ENCODE assay signal across 37 cellular contexts in genomic region chr17:63413128-63413527, GRCh38.
"Had no signal": no experiment of that assay in that cellular context is flagged by ENCODE, and none has a peak within 500 bp of the region (broad histone marks: within the 10 kb centered on the region; RNA-seq: fewer than 3 reads in every experiment).

No MANE protein-coding gene starts in this region.

- ATAC-seq: activated naive CD4-positive, alpha-beta T cell treated with anti-CD3 and anti-CD28 coated beads, Interleukin-2, amount 50 U/mL, for 72 hours; activated naive CD8-positive, alpha-beta T cell treated with anti-CD3 and anti-CD28 coated beads, Interleukin-2, amount 50 U/mL, for 24 hours; activated T-cell treated with anti-CD3 and anti-CD28 coated beads, Interleukin-2, amount 50 U/mL, for 4 hours; activated T-cell treated with anti-CD3 and anti-CD28 coated beads, Interleukin-2, amount 50 U/mL, for 72 hours; activated T-helper 17 cell treated with anti-CD3 and anti-CD28 coated beads, Interleukin-2, amount 50 U/mL, for 72 hours; body of pancreas had no signal

- H3K36me3 ChIP-seq: breast epithelium had no signal

- H3K4me3 ChIP-seq: adrenal gland, ascending aorta, body of pancreas, breast epithelium, cardiac muscle cell had no signal

- H3K27ac Mint-ChIP-seq: activated naive CD4-positive, alpha-beta T cell treated with anti-CD3 and anti-CD28 coated beads for 36 hours; activated naive CD4-positive, alpha-beta T cell treated with anti-CD3 and anti-CD28 coated beads, Interleukin-2, amount 10 ng/mL, durations not matched to agents 7 days and 5 days; activated naive CD4-positive, alpha-beta T cell treated with anti-CD3 and anti-CD28 coated beads, Interleukin-2, amount 50 U/mL, for 24 hours; activated naive CD4-positive, alpha-beta T cell treated with anti-CD3 and anti-CD28 coated beads, Interleukin-2, amount 50 U/mL, for 72 hours; activated naive CD8-positive, alpha-beta T cell; activated naive CD8-positive, alpha-beta T cell treated with anti-CD3 and anti-CD28 coated beads for 36 hours; activated naive CD8-positive, alpha-beta T cell treated with anti-CD3 and anti-CD28 coated beads, Interleukin-2, amount 10 ng/mL, durations not matched to agents 7 days and 5 days; activated naive CD8-positive, alpha-beta T cell treated with anti-CD3 and anti-CD28 coated beads, Interleukin-2, amount 50 U/mL, for 24 hours; activated T-cell treated with anti-CD3 and anti-CD28 coated beads, Interleukin-2, amount 50 U/mL, for 24 hours; activated T-cell treated with anti-CD3 and anti-CD28 coated beads, Interleukin-2, amount 50 U/mL, for 72 hours; activated T-helper 1 cell treated with anti-CD3 and anti-CD28 coated beads, Interleukin-12 subunit alpha, Interleukin-12 subunit beta, Interleukin-2, Interleukin-4 antibody, amounts not matched to agents 30 ng/mL and 10 ng/mL and 1 ng/mL, durations not matched to agents 14 hours and 24 hours and 36 hours; activated T-helper 17 cell treated with anti-CD3 and anti-CD28 coated beads, Interleukin-2, amount 50 U/mL, for 72 hours; activated T-helper 2 cell treated with anti-CD3 and anti-CD28 coated beads, Interferon-gamma antibody, Interleukin-2, Interleukin-4, amounts not matched to agents 10 μg/mL and 5 μg/mL and 100 μg/mL, durations not matched to agents 14 hours and 24 hours and 36 hours had no signal

- H3K4me1 Mint-ChIP-seq: activated naive CD4-positive, alpha-beta T cell treated with anti-CD3 and anti-CD28 coated beads, Interleukin-2, amount 50 U/mL, for 24 hours; activated naive CD8-positive, alpha-beta T cell treated with anti-CD3 and anti-CD28 coated beads for 36 hours; activated naive CD8-positive, alpha-beta T cell treated with anti-CD3 and anti-CD28 coated beads, Interleukin-2, amount 10 ng/mL, durations not matched to agents 7 days and 5 days; activated naive CD8-positive, alpha-beta T cell treated with anti-CD3 and anti-CD28 coated beads, Interleukin-2, amount 50 U/mL, for 24 hours; activated T-helper 17 cell treated with anti-CD3 and anti-CD28 coated beads, Interleukin-2, amount 50 U/mL, for 72 hours; brain; central memory CD8-positive, alpha-beta T cell had no signal

- H3K9me3 Mint-ChIP-seq: activated naive CD4-positive, alpha-beta T cell treated with anti-CD3 and anti-CD28 coated beads for 36 hours; activated naive CD4-positive, alpha-beta T cell treated with anti-CD3 and anti-CD28 coated beads, Interleukin-2, amount 10 ng/mL, durations not matched to agents 7 days and 5 days; activated naive CD4-positive, alpha-beta T cell treated with anti-CD3 and anti-CD28 coated beads, Interleukin-2, amount 50 U/mL, for 24 hours; activated naive CD4-positive, alpha-beta T cell treated with anti-CD3 and anti-CD28 coated beads, Interleukin-2, amount 50 U/mL, for 72 hours; activated naive CD8-positive, alpha-beta T cell treated with anti-CD3 and anti-CD28 coated beads for 36 hours; activated naive CD8-positive, alpha-beta T cell treated with anti-CD3 and anti-CD28 coated beads, Interleukin-2, amount 10 ng/mL, durations not matched to agents 7 days and 5 days; activated naive CD8-positive, alpha-beta T cell treated with anti-CD3 and anti-CD28 coated beads, Interleukin-2, amount 50 U/mL, for 24 hours; activated T-cell treated with anti-CD3 and anti-CD28 coated beads, Interleukin-2, amount 50 U/mL, for 24 hours; activated T-cell treated with anti-CD3 and anti-CD28 coated beads, Interleukin-2, amount 50 U/mL, for 4 hours; activated T-cell treated with anti-CD3 and anti-CD28 coated beads, Interleukin-2, amount 50 U/mL, for 72 hours; activated T-helper 1 cell treated with anti-CD3 and anti-CD28 coated beads, Interleukin-12 subunit alpha, Interleukin-12 subunit beta, Interleukin-2, Interleukin-4 antibody, amounts not matched to agents 30 ng/mL and 10 ng/mL and 1 ng/mL, durations not matched to agents 14 hours and 24 hours and 36 hours; activated T-helper 17 cell treated with anti-CD3 and anti-CD28 coated beads, Interleukin-2, amount 50 U/mL, for 72 hours; activated T-helper 2 cell treated with anti-CD3 and anti-CD28 coated beads, Interferon-gamma antibody, Interleukin-2, Interleukin-4, amounts not matched to agents 10 μg/mL and 5 μg/mL and 100 μg/mL, durations not matched to agents 14 hours and 24 hours and 36 hours; brain; central memory CD8-positive, alpha-beta T cell had no signal

- H3K27ac ChIP-seq: adrenal gland, ascending aorta, body of pancreas, brain microvascular endothelial cell, breast epithelium, cardiac muscle cell had no signal

- H3K4me3 Mint-ChIP-seq: activated naive CD4-positive, alpha-beta T cell treated with anti-CD3 and anti-CD28 coated beads for 36 hours; activated naive CD4-positive, alpha-beta T cell treated with anti-CD3 and anti-CD28 coated beads, Interleukin-2, amount 10 ng/mL, durations not matched to agents 7 days and 5 days; activated naive CD4-positive, alpha-beta T cell treated with anti-CD3 and anti-CD28 coated beads, Interleukin-2, amount 50 U/mL, for 24 hours; activated naive CD8-positive, alpha-beta T cell; activated naive CD8-positive, alpha-beta T cell treated with anti-CD3 and anti-CD28 coated beads for 36 hours; activated naive CD8-positive, alpha-beta T cell treated with anti-CD3 and anti-CD28 coated beads, Interleukin-2, amount 10 ng/mL, durations not matched to agents 7 days and 5 days; activated naive CD8-positive, alpha-beta T cell treated with anti-CD3 and anti-CD28 coated beads, Interleukin-2, amount 50 U/mL, for 24 hours; activated T-cell treated with anti-CD3 and anti-CD28 coated beads, Interleukin-2, amount 50 U/mL, for 24 hours; activated T-cell treated with anti-CD3 and anti-CD28 coated beads, Interleukin-2, amount 50 U/mL, for 4 hours; activated T-cell treated with anti-CD3 and anti-CD28 coated beads, Interleukin-2, amount 50 U/mL, for 72 hours; activated T-helper 1 cell treated with anti-CD3 and anti-CD28 coated beads, Interleukin-12 subunit alpha, Interleukin-12 subunit beta, Interleukin-2, Interleukin-4 antibody, amounts not matched to agents 30 ng/mL and 10 ng/mL and 1 ng/mL, durations not matched to agents 14 hours and 24 hours and 36 hours; activated T-helper 17 cell treated with anti-CD3 and anti-CD28 coated beads, Interleukin-2, amount 50 U/mL, for 72 hours; brain; central memory CD8-positive, alpha-beta T cell had no signal

- H3K27me3 ChIP-seq: adrenal gland, ascending aorta, body of pancreas, brain microvascular endothelial cell, breast epithelium, cardiac muscle cell had no signal

- DNase-seq: activated effector memory CD4-positive, alpha-beta T cell treated with anti-CD3 and anti-CD28 coated beads, Interleukin-2, amount 50 U/mL, for 16 hours; activated effector memory CD4-positive, alpha-beta T cell treated with Interleukin-2 at 50 U/mL for 16 hours; activated gamma-delta T cell; activated gamma-delta T cell treated with Interleukin-2 at 50 U/mL for 16 hours; activated naive CD4-positive, alpha-beta T cell; activated naive CD4-positive, alpha-beta T cell treated with anti-CD3 and anti-CD28 coated beads for 36 hours; activated naive CD4-positive, alpha-beta T cell treated with anti-CD3 and anti-CD28 coated beads, Interleukin-2, amount 10 ng/mL, durations not matched to agents 7 days and 5 days; activated naive CD4-positive, alpha-beta T cell treated with anti-CD3 and anti-CD28 coated beads, Interleukin-2, amount 50 U/mL, for 16 hours; activated naive CD4-positive, alpha-beta T cell treated with Interleukin-2 at 50 U/mL for 16 hours; activated naive CD8-positive, alpha-beta T cell treated with anti-CD3 and anti-CD28 coated beads for 36 hours; activated naive CD8-positive, alpha-beta T cell treated with anti-CD3 and anti-CD28 coated beads, Interleukin-2, amount 10 ng/mL, durations not matched to agents 7 days and 5 days; activated naive CD8-positive, alpha-beta T cell treated with anti-CD3 and anti-CD28 coated beads, Interleukin-2, amount 50 U/mL, for 24 hours; activated T-cell treated with anti-CD3 and anti-CD28 coated beads, Interleukin-2, amount 50 U/mL, for 1 hour; activated T-cell treated with anti-CD3 and anti-CD28 coated beads, Interleukin-2, amount 50 U/mL, for 24 hours; activated T-cell treated with anti-CD3 and anti-CD28 coated beads, Interleukin-2, amount 50 U/mL, for 4 hours; activated T-cell treated with anti-CD3 and anti-CD28 coated beads, Interleukin-2, amount 50 U/mL, for 48 hours; activated T-cell treated with anti-CD3 and anti-CD28 coated beads, Interleukin-2, amount 50 U/mL, for 72 hours; adrenal gland; amniotic stem cell; amygdala; anterior cingulate cortex; aorta; body of pancreas; brain microvascular endothelial cell; central memory CD4-positive, alpha-beta T cell; cerebellar nuclear complex had no signal

- H3K9me3 ChIP-seq: adrenal gland, ascending aorta, body of pancreas, breast epithelium had no signal

- H3K27me3 Mint-ChIP-seq: activated naive CD4-positive, alpha-beta T cell treated with anti-CD3 and anti-CD28 coated beads, Interleukin-2, amount 50 U/mL, for 24 hours; activated naive CD8-positive, alpha-beta T cell; activated naive CD8-positive, alpha-beta T cell treated with anti-CD3 and anti-CD28 coated beads for 36 hours; activated naive CD8-positive, alpha-beta T cell treated with anti-CD3 and anti-CD28 coated beads, Interleukin-2, amount 50 U/mL, for 24 hours; activated T-cell treated with anti-CD3 and anti-CD28 coated beads, Interleukin-2, amount 50 U/mL, for 24 hours; activated T-helper 17 cell treated with anti-CD3 and anti-CD28 coated beads, Interleukin-2, amount 50 U/mL, for 72 hours; brain; central memory CD8-positive, alpha-beta T cell had no signal

- H3K36me3 Mint-ChIP-seq: activated naive CD4-positive, alpha-beta T cell treated with anti-CD3 and anti-CD28 coated beads, Interleukin-2, amount 10 ng/mL, durations not matched to agents 7 days and 5 days; activated naive CD4-positive, alpha-beta T cell treated with anti-CD3 and anti-CD28 coated beads, Interleukin-2, amount 50 U/mL, for 72 hours; activated naive CD8-positive, alpha-beta T cell treated with anti-CD3 and anti-CD28 coated beads for 36 hours; activated naive CD8-positive, alpha-beta T cell treated with anti-CD3 and anti-CD28 coated beads, Interleukin-2, amount 10 ng/mL, durations not matched to agents 7 days and 5 days had no signal

- H3K4me1 ChIP-seq: adrenal gland, ascending aorta, body of pancreas, breast epithelium had no signal
